ENCODE assay signal across 19 cellular contexts in genomic region chr7:44976040-44976745, GRCh38. TPM values are rescaled to one million over a fixed set of nuclear protein-coding genes. Genes with fewer than 3 reads are reported as not detected.
DNase-seq lines count a peak whose midpoint lies in the region; ATAC-seq, FAIRE-seq and TF ChIP-seq lines count a peak whose summit lies in the region.
"Had no signal": no experiment of that assay in that cellular context is flagged by ENCODE, and none has a peak within 500 bp of the region (broad histone marks: within the 10 kb centered on the region; RNA-seq: fewer than 3 reads in every experiment).

No MANE protein-coding gene starts in this region.

- H3K27ac ChIP-seq in KOPT-K1 (ENCODE audit: low read depth, low read length, poor library complexity, severe bottlenecking) (peak overlapping the region; percentile 99), GM12878 (ENCODE audit: control insufficient read depth, insufficient read depth) (peak overlapping the region; percentile 96)

- H3K4me1 Mint-ChIP-seq in activated T-cell treated with anti-CD3 and anti-CD28 coated beads, Interleukin-2, amount 50 U/mL, for 4 hours (ENCODE audit: low read depth): peaks cover 65% of the 10 kb centered on the region
- peaks cover 82% of the 10 kb centered on the region for H3K4me1 Mint-ChIP-seq in stimulated activated memory B cell treated with anti-CD40 and anti-IgM and Interleukin-4, amounts not matched to agents 10 μg/mL and 1 μg/mL and 100 μg/mL, for 72 hours

- CTCF ChIA-PET in GM12878 (lab: Yijun Ruan, JAX): interaction anchor here (1.1 to 6.9 kb wide), 4 partner anchors 20 to 159 kb away, joined by 3 to 219 read pairs (median 21); partner anchors contain the start of gene TBRG4

- peaks cover 19% of the 10 kb centered on the region for H4K20me1 ChIP-seq in GM12878 (ENCODE audit: control insufficient read depth, insufficient read depth)

- POLR2A ChIA-PET in GM12878 (lab: Charles Lee): interaction anchor here (0.6 to 16.1 kb wide), 6 partner anchors 10 to 134 kb away, joined by 3 to 280 read pairs (median 8); partner anchors contain the start of gene CCM2

- H2AFZ ChIP-seq in GM12878 (ENCODE audit: control insufficient read depth, low read depth, low read length): no peak overlapping the region

- peaks cover 21% of the 10 kb centered on the region for H3K36me3 Mint-ChIP-seq in activated T-cell treated with anti-CD3 and anti-CD28 coated beads, Interleukin-2, amount 50 U/mL, for 4 hours (ENCODE audit: insufficient read depth)
- H3K36me3 Mint-ChIP-seq in stimulated activated memory B cell treated with anti-CD40 and anti-IgM and Interleukin-4, amounts not matched to agents 10 μg/mL and 1 μg/mL and 100 μg/mL, for 72 hours: peaks cover 55% of the 10 kb centered on the region

- peak overlapping the region; percentile 100 for H3K4me3 ChIP-seq in GM12878
- H3K4me3 ChIP-seq: smooth muscle cell had no signal

- peak overlapping the region; percentile 98 for H3K9ac ChIP-seq in GM12878 (ENCODE audit: control insufficient read depth, insufficient read depth, low read length)

- DNase-seq in activated T-cell treated with anti-CD3 and anti-CD28 coated beads, Interleukin-2, amount 50 U/mL, for 4 hours: no peak
- DNase-seq in activated T-cell treated with anti-CD3 and anti-CD28 coated beads, Interleukin-2, amount 50 U/mL, for 1 hour: no peak
- DNase-seq in GM12878 (ENCODE audit: low read depth, low spot score): no peak
- no peak for DNase-seq in NK-92 treated with Interleukin-12 subunit alpha and Interleukin-12 subunit beta, amount 100 ng/mL, for 24 hours (lab: John Stamatoyannopoulos, UW)
- no peak for DNase-seq in NCI-H2196 treated with DMSO at 0.1 percent for 48 hours (lab: John Stamatoyannopoulos, UW; ENCODE audit: unreplicated experiment)
- DNase-seq: activated gamma-delta T cell, DMS153, HFFc6, NCI-H1930, NCI-H524, PC-3, SW 1271 had no signal

- RAD21 ChIA-PET in GM12878 (lab: Charles Lee; ENCODE audit: unreplicated experiment): interaction anchor here (1.0 to 14.6 kb wide), 5 partner anchors 18 to 160 kb away, joined by 3 to 303 read pairs (median 4); partner anchors contain the start of gene CCM2

- BruUV-seq in GM12878 (replicated peaks; lab: Mats Ljungman, UMichigan): no TSS peak

- intact Hi-C loops in GM12878 (cut with micrococcal nuclease; ENCODE audit: unreplicated experiment): loop anchor here (5.0 kb wide), 1 partner anchor 89 kb away; the partner anchor contains the start of gene PURB

- peak overlapping the region; percentile 99 for H3K4me2 ChIP-seq in GM12878 (ENCODE audit: control insufficient read depth, insufficient read depth)
- H3K4me2 ChIP-seq: smooth muscle cell had no signal

- H3K9me3 ChIP-seq in KOPT-K1 (ENCODE audit: insufficient read depth, low read length, poor library complexity, severe bottlenecking) (no peaks in the 10 kb centered on the region), GM12878 (replicated peaks; ENCODE audit: control insufficient read depth, insufficient read depth, low read length) (no peaks in the 10 kb centered on the region)

- H3K27me3 ChIP-seq in GM12878 (replicated peaks in 1 of 2; ENCODE audit: control insufficient read depth in 2 of 2, insufficient read depth in 2 of 2, low read length in 1 of 2): no peaks in the 10 kb centered on the region

- no peak for TF ChIP-seq EP300 in GM12878 (IDR thresholded peaks at IDR 0.05; ENCODE audit: borderline replicate concordance in 1 of 2, control insufficient read depth in 1 of 2, low read depth in 2 of 2, low read length in 2 of 2)

- no peak for TF ChIP-seq CTCF in GM12878 (IDR thresholded peaks at IDR 0.05 in 2 of 3, conservative IDR thresholded peaks at IDR 0.05 in 1 of 3; ENCODE audit: control insufficient read depth in 2 of 3, extremely low read depth in 1 of 3, insufficient read depth in 1 of 3, low read depth in 3 of 3, low read length in 3 of 3)

- peak overlapping the region; percentile 97 for H3K27ac Mint-ChIP-seq in stimulated activated memory B cell treated with anti-CD40 and anti-IgM and Interleukin-4, amounts not matched to agents 10 μg/mL and 1 μg/mL and 100 μg/mL, for 72 hours
- H3K27ac Mint-ChIP-seq: HFFc6 had no signal

- no peak for TF ChIP-seq RAD21 in GM12878 (IDR thresholded peaks at IDR 0.05; ENCODE audit: insufficient read depth, low read depth, low read length)

- H3K79me2 ChIP-seq in GM12878 (ENCODE audit: control insufficient read depth, insufficient read depth, low read length): peaks cover 68% of the 10 kb centered on the region

- FAIRE-seq in GM12878 (lab: Jason Lieb, UNC): no peak
- FAIRE-seq: endothelial cell of umbilical vein had no signal

- ATAC-seq in activated T-cell treated with anti-CD3 and anti-CD28 coated beads, Interleukin-2, amount 50 U/mL, for 4 hours: no peak
- ATAC-seq in GM12878: no peak
- no peak for ATAC-seq in stimulated activated memory B cell treated with anti-CD40 and anti-IgM and Interleukin-4, amounts not matched to agents 10 μg/mL and 1 μg/mL and 100 μg/mL, for 72 hours
- ATAC-seq in GM21526 (IDR thresholded peaks at IDR 0.05; ENCODE audit: low FRiP score, unreplicated experiment): no peak
- ATAC-seq: activated CD4-positive, CD25-positive, alpha-beta regulatory T cell treated with anti-CD3 and anti-CD28 coated beads, Interleukin-2, amount 50 U/mL, for 24 hours; PC-3 had no signal

- TF ChIP-seq POLR2A in GM12878 (IDR thresholded peaks at IDR 0.05; ENCODE audit: low read depth, low read length): no peak

- peaks cover 43% of the 10 kb centered on the region for H3K4me1 ChIP-seq in GM12878 (ENCODE audit: control insufficient read depth, insufficient read depth, low read length)

- in situ Hi-C loops in GM12878 (cut with MboI): loop anchor here (10.0 kb wide), 1 partner anchor 159 kb away; no protein-coding TSS in a partner anchor

- H3K36me3 ChIP-seq in KOPT-K1 (ENCODE audit: insufficient read depth, low read length) (peaks cover 70% of the 10 kb centered on the region), GM12878 (ENCODE audit: control insufficient read depth in 2 of 2, insufficient read depth in 2 of 2, low read length in 1 of 2) (peaks cover 40 to 46% of the 10 kb centered on the region in 2 experiments)

- SMC1A ChIA-PET in GM12878 (lab: Charles Lee; ENCODE audit: uncharacterized antibody, unreplicated experiment): interaction anchor here (0.8 to 16.7 kb wide), 7 partner anchors 24 to 160 kb away, joined by 3 to 303 read pairs (median 5); partner anchors contain the start of genes CCM2 and TBRG4

- no peaks in the 10 kb centered on the region for H3K27me3 Mint-ChIP-seq in activated T-cell treated with anti-CD3 and anti-CD28 coated beads, Interleukin-2, amount 50 U/mL, for 4 hours (ENCODE audit: low read depth)
- no peaks in the 10 kb centered on the region for H3K27me3 Mint-ChIP-seq in stimulated activated memory B cell treated with anti-CD40 and anti-IgM and Interleukin-4, amounts not matched to agents 10 μg/mL and 1 μg/mL and 100 μg/mL, for 72 hours

- WGBS in GM12878 (ENCODE audit: insufficient coverage, insufficient replicate concordance, low lambda C conversion rate, missing lambda C conversion rate): 79% methylated on average over 6 of the region's 6 CpGs

- H3K4me3 Mint-ChIP-seq in activated T-cell treated with anti-CD3 and anti-CD28 coated beads, Interleukin-2, amount 50 U/mL, for 4 hours: peak overlapping the region; percentile 96
- H3K4me3 Mint-ChIP-seq in stimulated activated memory B cell treated with anti-CD40 and anti-IgM and Interleukin-4, amounts not matched to agents 10 μg/mL and 1 μg/mL and 100 μg/mL, for 72 hours: peak overlapping the region; percentile 91
- H3K4me3 Mint-ChIP-seq: HFFc6 had no signal

- H3K9me3 Mint-ChIP-seq in activated T-cell treated with anti-CD3 and anti-CD28 coated beads, Interleukin-2, amount 50 U/mL, for 4 hours: no peaks in the 10 kb centered on the region
- H3K9me3 Mint-ChIP-seq in stimulated activated memory B cell treated with anti-CD40 and anti-IgM and Interleukin-4, amounts not matched to agents 10 μg/mL and 1 μg/mL and 100 μg/mL, for 72 hours: no peaks in the 10 kb centered on the region
- H3K9me3 Mint-ChIP-seq: HFFc6 had no signal

RNA-seq across cellular contexts. Expression of gene MYO1G, which starts 2.6 kb away (rescaled TPM):
- 100 to 1,000 TPM; 120 to 205 (median 143) TPM for total RNA-seq in activated T-cell treated with anti-CD3 and anti-CD28 coated beads, Interleukin-2, amount 50 U/mL, for 4 hours
- 406 and 444 TPM in 2 replicates for total RNA-seq in GM12878 (2013; cell fraction: nucleolus; rRNA removed)
- total RNA-seq in GM12878 (2014; rRNA removed) (154 and 176 TPM in 2 replicates), GM12878 (2014; rRNA removed; fragmentation: Illumina TruSeq; extraction: Trizol) (63.7 and 66.1 TPM in 2 replicates), GM12878 (2021) (224 and 232 TPM in 2 replicates)
- polyA plus RNA-seq in GM12878 (2011; ENCODE audit: low read depth): 91.4 TPM
- polyA plus RNA-seq in GM12878 (2011; rRNA removed) (54.3 and 118 TPM in 2 replicates), GM12878 (2014; fragmentation: Illumina TruSeq; extraction: Trizol) (36.1 and 77.2 TPM in 2 replicates), GM12878 (2014; fragmentation: Nextera tagmentation; extraction: Ambion mirVana) (1 to 10 TPM; 1.8 to 3.3 TPM), GM12878 (2014; rRNA removed) (150 and 184 TPM in 2 replicates), GM12878 (2016; fragmentation: Nextera tagmentation; extraction: Ambion mirVana) (100 to 1,000 TPM; 185 to 216 TPM)
- polyA plus RNA-seq in GM12878 (2011; cell fraction: cytosol; rRNA removed): 111 and 152 TPM in 2 replicates
- 518 and 587 TPM in 2 replicates for polyA plus RNA-seq in GM12878 (2011; cell fraction: nucleus; rRNA removed)
- polyA plus RNA-seq in GM12878 (2012): 195 and 215 TPM in 2 replicates
- polyA minus RNA-seq in GM12878 (2011; rRNA and poly(A)+ RNA removed): 230 and 324 TPM in 2 replicates
- 97.1 and 110 TPM in 2 replicates for polyA minus RNA-seq in GM12878 (2011; cell fraction: cytosol; rRNA and poly(A)+ RNA removed)
- polyA minus RNA-seq in GM12878 (2011; cell fraction: nucleus; rRNA and poly(A)+ RNA removed): 238 and 294 TPM in 2 replicates
- total RNA-seq: glomerular endothelial cell, HFFc6 had no signal
- polyA plus RNA-seq: endothelial cell of umbilical vein, smooth muscle cell had no signal

RNA-seq across cellular contexts. Expression of gene CCM2, which starts 23.8 kb away (rescaled TPM):
- total RNA-seq in activated T-cell treated with anti-CD3 and anti-CD28 coated beads, Interleukin-2, amount 50 U/mL, for 4 hours: 10 to 100 TPM; 35.9 to 38.2 (median 36.6) TPM
- 36.2 and 40.0 TPM in 2 replicates for total RNA-seq in GM12878 (2013; cell fraction: nucleolus; rRNA removed)
- 71.6 and 74.7 TPM in 2 replicates for total RNA-seq in GM12878 (2014; rRNA removed)
- total RNA-seq in GM12878 (2014; rRNA removed; fragmentation: Illumina TruSeq; extraction: Trizol): 34.3 and 35.6 TPM in 2 replicates
- total RNA-seq in GM12878 (2021): 61.2 and 61.6 TPM in 2 replicates
- 25.8 TPM for polyA plus RNA-seq in GM12878 (2011; ENCODE audit: low read depth)
- polyA plus RNA-seq in GM12878 (2011; rRNA removed): 22.5 and 30.2 TPM in 2 replicates
- 45.3 and 56.3 TPM in 2 replicates for polyA plus RNA-seq in GM12878 (2011; cell fraction: cytosol; rRNA removed)
- 67.7 and 71.7 TPM in 2 replicates for polyA plus RNA-seq in GM12878 (2011; cell fraction: nucleus; rRNA removed)
- polyA plus RNA-seq in GM12878 (2012): 51.5 and 60.9 TPM in 2 replicates
- polyA plus RNA-seq in GM12878 (2014; fragmentation: Illumina TruSeq; extraction: Trizol): 19.1 and 36.2 TPM in 2 replicates
- polyA plus RNA-seq in GM12878 (2014; fragmentation: Nextera tagmentation; extraction: Ambion mirVana): 1 to 10 TPM in 1 of 2 experiments, under 1 TPM in 1; 1.00 to 4.1 TPM
- polyA plus RNA-seq in GM12878 (2014; rRNA removed): 70.8 and 73.7 TPM in 2 replicates
- 10 to 100 TPM; 75.2 to 82.3 TPM for polyA plus RNA-seq in GM12878 (2016; fragmentation: Nextera tagmentation; extraction: Ambion mirVana)
- polyA minus RNA-seq in GM12878 (2011; rRNA and poly(A)+ RNA removed): 31.6 and 47.1 TPM in 2 replicates
- 18.2 and 29.1 TPM in 2 replicates for polyA minus RNA-seq in GM12878 (2011; cell fraction: cytosol; rRNA and poly(A)+ RNA removed)
- 15.1 and 19.7 TPM in 2 replicates for polyA minus RNA-seq in GM12878 (2011; cell fraction: nucleus; rRNA and poly(A)+ RNA removed)
